24 cellular contexts compared by ENCODE assay signal in genomic region chr2:225893151-225893550, GRCh38.
"Had no signal": no experiment of that assay in that cellular context is flagged by ENCODE, and none has a peak within 500 bp of the region (broad histone marks: within the 10 kb centered on the region; RNA-seq: fewer than 3 reads in every experiment).

No MANE protein-coding gene starts in this region.

- H3K36me3 Mint-ChIP-seq: activated naive CD4-positive, alpha-beta T cell treated with anti-CD3 and anti-CD28 coated beads, Interleukin-2, amount 50 U/mL, for 24 hours; natural killer cell had no signal

- H3K4me1 Mint-ChIP-seq: natural killer cell had no signal

- H3K27me3 ChIP-seq: brain microvascular endothelial cell, right atrium auricular region, thyroid gland had no signal

- H3K4me3 Mint-ChIP-seq: activated CD8-positive, alpha-beta T cell treated with anti-CD3 and anti-CD28 coated beads, Interleukin-2, amount 10 ng/mL, durations not matched to agents 7 days and 5 days; activated naive CD4-positive, alpha-beta T cell treated with anti-CD3 and anti-CD28 coated beads, Interleukin-2, amount 50 U/mL, for 24 hours; activated T-helper 1 cell treated with anti-CD3 and anti-CD28 coated beads, Interleukin-12 subunit alpha, Interleukin-12 subunit beta, Interleukin-2, Interleukin-4 antibody, amounts not matched to agents 30 ng/mL and 10 ng/mL and 1 ng/mL, durations not matched to agents 14 hours and 24 hours and 36 hours; natural killer cell; stimulated activated naive CD8-positive, alpha-beta T cell treated with anti-CD3 and anti-CD28 coated beads, Interleukin-15, Interleukin-2, amounts not matched to agents 100 ng/mL and 50 ng/mL, for 24 hours had no signal

- H3K9me3 ChIP-seq: lower lobe of right lung, prostate gland, right atrium auricular region, thyroid gland had no signal

- H3K27ac ChIP-seq: brain microvascular endothelial cell, lower lobe of right lung, prostate gland, right atrium auricular region, thyroid gland had no signal

- H3K4me1 ChIP-seq: lower lobe of right lung, prostate gland, right atrium auricular region had no signal

- DNase-seq: activated CD4-positive, alpha-beta T cell treated with anti-CD3 and anti-CD28 coated beads for 1 hour; activated CD4-positive, alpha-beta T cell treated with anti-CD3 and anti-CD28 coated beads, Interleukin-2, amount 50 U/mL, for 1 hour; activated CD8-positive, alpha-beta T cell treated with anti-CD3 and anti-CD28 coated beads, Interleukin-2, amount 10 ng/mL, durations not matched to agents 7 days and 5 days; activated gamma-delta T cell; aorta; brain microvascular endothelial cell; central memory CD4-positive, alpha-beta T cell; dermis blood vessel endothelial cell; effector memory CD4-positive, alpha-beta T cell; head of caudate nucleus; hypothalamus; left colon; lower lobe of right lung; natural killer cell; stimulated activated CD4-positive, alpha-beta T cell treated with anti-CD3 and anti-CD28 coated beads, Interleukin-12 subunit alpha, Interleukin-12 subunit beta, amount 100 ng/mL, for 4 hours; stimulated activated CD4-positive, alpha-beta T cell treated with anti-CD3 and anti-CD28 coated beads, Interleukin-4, amount 100 ng/mL, for 4 hours; substantia nigra; T-helper 1 cell; thyroid gland had no signal

- ATAC-seq: activated CD8-positive, alpha-beta T cell treated with anti-CD3 and anti-CD28 coated beads, Interleukin-2, amount 10 ng/mL, durations not matched to agents 7 days and 5 days; left colon; lower lobe of right lung; natural killer cell had no signal

- H3K4me3 ChIP-seq: lower lobe of right lung, prostate gland, right atrium auricular region, thyroid gland had no signal

- H3K36me3 ChIP-seq: brain microvascular endothelial cell, lower lobe of right lung, prostate gland, right atrium auricular region, thyroid gland had no signal

- H3K9me3 Mint-ChIP-seq: activated naive CD4-positive, alpha-beta T cell treated with anti-CD3 and anti-CD28 coated beads, Interleukin-2, amount 50 U/mL, for 24 hours; activated T-helper 1 cell treated with anti-CD3 and anti-CD28 coated beads, Interleukin-12 subunit alpha, Interleukin-12 subunit beta, Interleukin-2, Interleukin-4 antibody, amounts not matched to agents 30 ng/mL and 10 ng/mL and 1 ng/mL, durations not matched to agents 14 hours and 24 hours and 36 hours; stimulated activated naive CD8-positive, alpha-beta T cell treated with anti-CD3 and anti-CD28 coated beads, Interleukin-15, Interleukin-2, amounts not matched to agents 100 ng/mL and 50 ng/mL, for 24 hours had no signal

- H3K27ac Mint-ChIP-seq: activated CD8-positive, alpha-beta T cell treated with anti-CD3 and anti-CD28 coated beads, Interleukin-2, amount 10 ng/mL, durations not matched to agents 7 days and 5 days; activated naive CD4-positive, alpha-beta T cell treated with anti-CD3 and anti-CD28 coated beads, Interleukin-2, amount 50 U/mL, for 24 hours; activated T-helper 1 cell treated with anti-CD3 and anti-CD28 coated beads, Interleukin-12 subunit alpha, Interleukin-12 subunit beta, Interleukin-2, Interleukin-4 antibody, amounts not matched to agents 30 ng/mL and 10 ng/mL and 1 ng/mL, durations not matched to agents 14 hours and 24 hours and 36 hours; natural killer cell; stimulated activated naive CD8-positive, alpha-beta T cell treated with anti-CD3 and anti-CD28 coated beads, Interleukin-15, Interleukin-2, amounts not matched to agents 100 ng/mL and 50 ng/mL, for 24 hours had no signal
